In the genomic region with DNA sequence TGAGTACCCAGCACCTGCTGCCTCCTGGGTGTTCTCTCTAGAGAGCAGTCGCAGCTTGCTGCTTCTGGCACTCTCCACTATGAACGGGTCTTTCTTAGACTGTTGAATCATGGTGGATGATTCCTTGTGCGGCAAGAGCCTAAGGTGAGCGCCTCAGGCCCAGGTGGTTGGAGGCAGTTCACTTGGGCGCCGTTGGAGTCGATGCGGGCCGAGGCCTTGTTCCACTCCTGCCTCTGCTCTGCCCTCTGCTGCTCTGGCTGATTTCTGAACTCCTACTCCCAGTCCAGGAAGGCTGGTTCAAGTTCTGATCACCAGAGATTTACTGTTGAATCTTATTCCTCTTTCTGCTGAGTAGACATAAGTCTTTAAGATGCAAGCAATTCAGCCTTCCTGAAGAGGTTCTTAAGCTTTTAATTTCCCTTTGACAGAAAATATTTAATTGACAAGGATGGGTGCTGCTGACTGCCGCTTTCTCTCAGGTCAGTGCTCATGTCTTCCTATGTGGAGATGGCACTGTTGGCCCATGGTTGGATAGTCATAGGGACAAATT, we compare ENCODE assay signal across 18 cellular contexts. TPM values are rescaled to one million over a fixed set of nuclear protein-coding genes. Genes with fewer than 3 reads are reported as not detected.
DNase-seq lines count a peak whose midpoint lies in the region; ATAC-seq and TF ChIP-seq lines count a peak whose summit lies in the region.
"Had no signal": no experiment of that assay in that cellular context is flagged by ENCODE, and none has a peak within 500 bp of the region (broad histone marks: within the 10 kb centered on the region; RNA-seq: fewer than 3 reads in every experiment).

No MANE protein-coding gene starts in this region.

- no peaks in the 10 kb centered on the region for H3K9me3 Mint-ChIP-seq in natural killer cell treated with Interleukin-12 subunit alpha and Interleukin-12 subunit beta and Interleukin-15 and Interleukin-18, amount 100 ng/mL, for 72 hours
- no peaks in the 10 kb centered on the region for H3K9me3 Mint-ChIP-seq in natural killer cell

- H3K9me3 ChIP-seq in upper lobe of right lung, result no peaks in the 10 kb centered on the region
- H3K9me3 ChIP-seq: Caco-2 had no signal

- peaks cover 22% of the 10 kb centered on the region for H3K36me3 Mint-ChIP-seq in natural killer cell treated with Interleukin-12 subunit alpha and Interleukin-12 subunit beta and Interleukin-15 and Interleukin-18, amount 100 ng/mL, for 72 hours
- H3K36me3 Mint-ChIP-seq in natural killer cell, result peaks cover 19% of the 10 kb centered on the region

- no peak for TF ChIP-seq CTCF in natural killer cell (IDR thresholded peaks at IDR 0.05)
- no peak for TF ChIP-seq CTCF in upper lobe of right lung (IDR thresholded peaks at IDR 0.05)

- no peaks in the 10 kb centered on the region for H3K4me1 ChIP-seq in upper lobe of right lung
- H3K4me1 ChIP-seq: Caco-2 had no signal

- H3K4me3 Mint-ChIP-seq in natural killer cell treated with Interleukin-12 subunit alpha and Interleukin-12 subunit beta and Interleukin-15 and Interleukin-18, amount 100 ng/mL, for 72 hours, result no peak overlapping the region
- no peak overlapping the region for H3K4me3 Mint-ChIP-seq in natural killer cell

- peak overlapping the region; percentile 52 for H3K27ac ChIP-seq in angular gyrus (ENCODE audit: low read depth, low read length)
- no peak overlapping the region for H3K27ac ChIP-seq in upper lobe of right lung

- H3K27ac Mint-ChIP-seq in natural killer cell treated with Interleukin-12 subunit alpha and Interleukin-12 subunit beta and Interleukin-15 and Interleukin-18, amount 100 ng/mL, for 72 hours, result peak overlapping the region in 1 of 2 donors; percentile 52
- peak overlapping the region in 1 of 2 donors; percentile 4 for H3K27ac Mint-ChIP-seq in natural killer cell

- DNase-seq in natural killer cell treated with Interleukin-12 subunit alpha and Interleukin-12 subunit beta and Interleukin-15 and Interleukin-18, amount 100 ng/mL, for 72 hours (ENCODE audit: low spot score), result peak; percentile 29
- no peak for DNase-seq in natural killer cell
- peak; percentile 39 for DNase-seq in mesenteric fat pad (ENCODE audit: low spot score)
- DNase-seq in upper lobe of right lung, result peak; percentile 36
- DNase-seq in activated naive CD4-positive, alpha-beta T cell treated with Interleukin-2 at 50 U/mL for 16 hours, result no peak
- DNase-seq in GDM1 (lab: John Stamatoyannopoulos, UW), result no peak
- no peak for DNase-seq in foreskin melanocyte
- DNase-seq: DMS153; GOT3; Karpas-422; MM.1S; NCI-H1092 treated with DMSO at 0.1 percent for 48 hours; NCI-H1694; NCI-H526 treated with DMSO at 0.1 percent for 48 hours; NK-92 treated with Interleukin-12 subunit alpha and Interleukin-12 subunit beta, amount 100 ng/mL, for 24 hours; SHP77 treated with DMSO at 0.1 percent for 48 hours had no signal

- H3K4me1 Mint-ChIP-seq in natural killer cell treated with Interleukin-12 subunit alpha and Interleukin-12 subunit beta and Interleukin-15 and Interleukin-18, amount 100 ng/mL, for 72 hours (ENCODE audit: low read depth in 2 of 2), result peaks cover 6 to 7% of the 10 kb centered on the region in 2 donors
- H3K4me1 Mint-ChIP-seq in natural killer cell, result peaks cover 0 to 10% of the 10 kb centered on the region in 2 donors

- no peaks in the 10 kb centered on the region for H3K27me3 Mint-ChIP-seq in natural killer cell treated with Interleukin-12 subunit alpha and Interleukin-12 subunit beta and Interleukin-15 and Interleukin-18, amount 100 ng/mL, for 72 hours
- no peaks in the 10 kb centered on the region for H3K27me3 Mint-ChIP-seq in natural killer cell (ENCODE audit: low read depth in 2 of 2)

- intact Hi-C loops in natural killer cell (cut with micrococcal nuclease), result no loop called here
- intact Hi-C loops in upper lobe of right lung (cut with DNase I), result no loop called here

- no peak for ATAC-seq in natural killer cell treated with Interleukin-12 subunit alpha and Interleukin-12 subunit beta and Interleukin-15 and Interleukin-18, amount 100 ng/mL, for 72 hours
- ATAC-seq in natural killer cell (no peak), upper lobe of right lung (no peak)

- no peak overlapping the region for H3K4me3 ChIP-seq in upper lobe of right lung

- no peaks in the 10 kb centered on the region for H3K27me3 ChIP-seq in upper lobe of right lung

- H3K36me3 ChIP-seq in upper lobe of right lung, result peaks cover 77% of the 10 kb centered on the region

RNA-seq across cellular contexts. Expression of gene YKT6, which starts 10.4 kb away (rescaled TPM):
- total RNA-seq in natural killer cell treated with Interleukin-12 subunit alpha and Interleukin-12 subunit beta and Interleukin-15 and Interleukin-18, amount 100 ng/mL, for 72 hours, result 10 to 100 TPM; 93.1 to 99.3 TPM
- 100 to 1,000 TPM in 1 of 3 donors, 10 to 100 TPM in 2; 72.4 to 107 (median 87.1) TPM for total RNA-seq in natural killer cell
- total RNA-seq in mesenteric fat pad, result 77.4 TPM
- total RNA-seq in upper lobe of right lung, result 54.7 TPM

RNA-seq across cellular contexts. Expression of gene GCK, which starts 22.0 kb away (rescaled TPM):
- total RNA-seq in natural killer cell treated with Interleukin-12 subunit alpha and Interleukin-12 subunit beta and Interleukin-15 and Interleukin-18, amount 100 ng/mL, for 72 hours, result under 1 TPM in 1 of 2 donors, not detected in 1; 0.24 TPM
- total RNA-seq in natural killer cell (not detected), mesenteric fat pad (0.48 TPM), upper lobe of right lung (0.23 TPM)
- total RNA-seq: Caco-2 had no signal

Comparison
In these comparisons a context has a peak if more than half of its experiments do, and no peak if none do; other contexts are left out.
1. DNase-seq: peak in natural killer cell treated with Interleukin-12 subunit alpha and Interleukin-12 subunit beta and Interleukin-15 and Interleukin-18, amount 100 ng/mL, for 72 hours (single experiment), mesenteric fat pad (single experiment) and upper lobe of right lung (single experiment); none in natural killer cell (single experiment), activated naive CD4-positive, alpha-beta T cell treated with Interleukin-2 at 50 U/mL for 16 hours (single experiment), GDM1 (single experiment) and foreskin melanocyte (single experiment).